In the genomic region with DNA sequence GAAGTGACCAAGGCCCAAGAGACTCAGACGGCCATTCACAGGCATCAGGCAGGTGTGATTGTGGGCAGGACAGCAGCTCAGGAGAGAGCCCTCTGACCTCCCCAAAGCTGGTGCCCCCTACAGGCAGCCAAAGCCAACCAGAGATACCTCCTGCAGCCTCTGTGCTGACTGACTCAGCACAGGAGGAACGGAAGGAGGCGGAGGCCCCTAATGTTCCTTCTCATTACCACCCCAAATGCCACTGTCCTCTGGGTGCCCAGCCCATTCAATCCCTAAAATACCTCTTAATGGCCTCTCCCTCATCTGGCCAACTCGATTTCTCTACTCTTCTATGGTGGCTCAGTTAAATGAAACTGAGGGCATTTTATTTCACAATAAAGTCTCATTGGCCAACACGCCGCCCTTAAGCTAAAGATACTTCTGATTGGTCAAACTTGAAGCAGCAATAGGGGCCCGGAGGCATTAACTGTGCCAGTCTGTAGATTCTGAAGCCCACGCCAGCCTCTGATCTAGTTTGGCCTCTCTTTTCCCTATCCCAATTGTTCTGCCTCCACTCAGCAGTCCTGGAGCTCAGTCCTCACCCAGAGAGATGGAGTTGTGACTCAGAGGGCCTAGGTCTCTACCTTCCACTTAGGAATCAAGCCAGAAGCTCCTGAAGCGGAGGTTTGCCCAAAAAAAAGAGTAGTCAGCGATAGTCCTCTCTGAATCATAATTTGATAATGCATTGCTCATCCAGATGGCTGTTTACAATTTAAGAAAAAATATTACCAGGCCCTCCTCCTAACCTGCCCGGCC, we compare ENCODE assay signal across 1 cellular context.
TF ChIP-seq lines count a peak whose summit lies in the region.

No MANE protein-coding gene starts in this region.

TF ChIP-seq in HepG2, 621 proteins besides CTCF, POLR2A, EP300 and RAD21 (continued from another document and continues in another):
- TF ChIP-seq AKNA (CRISPR knock-in tag; IDR thresholded peaks at IDR 0.05; ENCODE audit: borderline replicate concordance) (no peak), MTA3 (CRISPR knock-in tag; IDR thresholded peaks at IDR 0.05) (no peak), TEF (CRISPR knock-in tag; IDR thresholded peaks at IDR 0.05) (no peak), RERE (CRISPR knock-in tag; IDR thresholded peaks at IDR 0.05; ENCODE audit: low read depth) (no peak), CBX2 (IDR thresholded peaks at IDR 0.05; ENCODE audit: low read depth, low read length) (no peak), CBX2 (CRISPR knock-in tag; IDR thresholded peaks at IDR 0.05; ENCODE audit: low read depth) (no peak), SATB2 (CRISPR knock-in tag; IDR thresholded peaks at IDR 0.05) (no peak), JUN (CRISPR knock-in tag; IDR thresholded peaks at IDR 0.05) (no peak), SP5 (CRISPR knock-in tag; IDR thresholded peaks at IDR 0.05; ENCODE audit: borderline replicate concordance, low read depth) (no peak; the same call in 1 of the 2 replicates), DDIT3 (CRISPR knock-in tag; IDR thresholded peaks at IDR 0.05) (no peak), ATF1 (CRISPR knock-in tag; IDR thresholded peaks at IDR 0.05) (no peak), ZSCAN25 (CRISPR knock-in tag; IDR thresholded peaks at IDR 0.05) (no peak), UBTF (CRISPR knock-in tag; IDR thresholded peaks at IDR 0.05) (no peak; the same call in 1 of the 2 replicates), EEA1 (CRISPR knock-in tag; IDR thresholded peaks at IDR 0.05; ENCODE audit: borderline replicate concordance) (no peak), ZBTB44 (CRISPR knock-in tag; IDR thresholded peaks at IDR 0.05) (no peak)
- TF ChIP-seq, protein P1, sequence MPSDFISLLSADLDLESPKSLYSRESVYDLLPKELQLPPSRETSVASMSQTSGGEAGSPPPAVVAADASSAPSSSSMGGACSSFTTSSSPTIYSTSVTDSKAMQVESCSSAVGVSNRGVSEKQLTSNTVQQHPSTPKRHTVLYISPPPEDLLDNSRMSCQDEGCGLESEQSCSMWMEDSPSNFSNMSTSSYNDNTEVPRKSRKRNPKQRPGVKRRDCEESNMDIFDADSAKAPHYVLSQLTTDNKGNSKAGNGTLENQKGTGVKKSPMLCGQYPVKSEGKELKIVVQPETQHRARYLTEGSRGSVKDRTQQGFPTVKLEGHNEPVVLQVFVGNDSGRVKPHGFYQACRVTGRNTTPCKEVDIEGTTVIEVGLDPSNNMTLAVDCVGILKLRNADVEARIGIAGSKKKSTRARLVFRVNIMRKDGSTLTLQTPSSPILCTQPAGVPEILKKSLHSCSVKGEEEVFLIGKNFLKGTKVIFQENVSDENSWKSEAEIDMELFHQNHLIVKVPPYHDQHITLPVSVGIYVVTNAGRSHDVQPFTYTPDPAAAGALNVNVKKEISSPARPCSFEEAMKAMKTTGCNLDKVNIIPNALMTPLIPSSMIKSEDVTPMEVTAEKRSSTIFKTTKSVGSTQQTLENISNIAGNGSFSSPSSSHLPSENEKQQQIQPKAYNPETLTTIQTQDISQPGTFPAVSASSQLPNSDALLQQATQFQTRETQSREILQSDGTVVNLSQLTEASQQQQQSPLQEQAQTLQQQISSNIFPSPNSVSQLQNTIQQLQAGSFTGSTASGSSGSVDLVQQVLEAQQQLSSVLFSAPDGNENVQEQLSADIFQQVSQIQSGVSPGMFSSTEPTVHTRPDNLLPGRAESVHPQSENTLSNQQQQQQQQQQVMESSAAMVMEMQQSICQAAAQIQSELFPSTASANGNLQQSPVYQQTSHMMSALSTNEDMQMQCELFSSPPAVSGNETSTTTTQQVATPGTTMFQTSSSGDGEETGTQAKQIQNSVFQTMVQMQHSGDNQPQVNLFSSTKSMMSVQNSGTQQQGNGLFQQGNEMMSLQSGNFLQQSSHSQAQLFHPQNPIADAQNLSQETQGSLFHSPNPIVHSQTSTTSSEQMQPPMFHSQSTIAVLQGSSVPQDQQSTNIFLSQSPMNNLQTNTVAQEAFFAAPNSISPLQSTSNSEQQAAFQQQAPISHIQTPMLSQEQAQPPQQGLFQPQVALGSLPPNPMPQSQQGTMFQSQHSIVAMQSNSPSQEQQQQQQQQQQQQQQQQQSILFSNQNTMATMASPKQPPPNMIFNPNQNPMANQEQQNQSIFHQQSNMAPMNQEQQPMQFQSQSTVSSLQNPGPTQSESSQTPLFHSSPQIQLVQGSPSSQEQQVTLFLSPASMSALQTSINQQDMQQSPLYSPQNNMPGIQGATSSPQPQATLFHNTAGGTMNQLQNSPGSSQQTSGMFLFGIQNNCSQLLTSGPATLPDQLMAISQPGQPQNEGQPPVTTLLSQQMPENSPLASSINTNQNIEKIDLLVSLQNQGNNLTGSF (CRISPR knock-in tag; IDR thresholded peaks at IDR 0.05) = no peak
- TF ChIP-seq, protein P2, sequence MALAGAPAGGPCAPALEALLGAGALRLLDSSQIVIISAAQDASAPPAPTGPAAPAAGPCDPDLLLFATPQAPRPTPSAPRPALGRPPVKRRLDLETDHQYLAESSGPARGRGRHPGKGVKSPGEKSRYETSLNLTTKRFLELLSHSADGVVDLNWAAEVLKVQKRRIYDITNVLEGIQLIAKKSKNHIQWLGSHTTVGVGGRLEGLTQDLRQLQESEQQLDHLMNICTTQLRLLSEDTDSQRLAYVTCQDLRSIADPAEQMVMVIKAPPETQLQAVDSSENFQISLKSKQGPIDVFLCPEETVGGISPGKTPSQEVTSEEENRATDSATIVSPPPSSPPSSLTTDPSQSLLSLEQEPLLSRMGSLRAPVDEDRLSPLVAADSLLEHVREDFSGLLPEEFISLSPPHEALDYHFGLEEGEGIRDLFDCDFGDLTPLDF (CRISPR knock-in tag; IDR thresholded peaks at IDR 0.05) = no peak
- TF ChIP-seq, protein P3, sequence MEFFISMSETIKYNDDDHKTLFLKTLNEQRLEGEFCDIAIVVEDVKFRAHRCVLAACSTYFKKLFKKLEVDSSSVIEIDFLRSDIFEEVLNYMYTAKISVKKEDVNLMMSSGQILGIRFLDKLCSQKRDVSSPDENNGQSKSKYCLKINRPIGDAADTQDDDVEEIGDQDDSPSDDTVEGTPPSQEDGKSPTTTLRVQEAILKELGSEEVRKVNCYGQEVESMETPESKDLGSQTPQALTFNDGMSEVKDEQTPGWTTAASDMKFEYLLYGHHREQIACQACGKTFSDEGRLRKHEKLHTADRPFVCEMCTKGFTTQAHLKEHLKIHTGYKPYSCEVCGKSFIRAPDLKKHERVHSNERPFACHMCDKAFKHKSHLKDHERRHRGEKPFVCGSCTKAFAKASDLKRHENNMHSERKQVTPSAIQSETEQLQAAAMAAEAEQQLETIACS (CRISPR knock-in tag; IDR thresholded peaks at IDR 0.05) = no peak
